In genomic region chr15:40114218-40114617, GRCh38 we compare ENCODE assay signal across 32 cellular contexts. TPM values are rescaled to one million over a fixed set of nuclear protein-coding genes. Genes with fewer than 3 reads are reported as not detected.
A peak's percentile ranks its signal among the peaks of the same experiment; 100 is the strongest.
DNase-seq lines count a peak whose midpoint lies in the region; ATAC-seq lines count a peak whose summit lies in the region.
"Had no signal": no experiment of that assay in that cellular context is flagged by ENCODE, and none has a peak within 500 bp of the region (broad histone marks: within the 10 kb centered on the region; RNA-seq: fewer than 3 reads in every experiment).

No MANE protein-coding gene starts in this region.

- POLR2A ChIA-PET in activated naive CD8-positive, alpha-beta T cell treated with anti-CD3 and anti-CD28 coated beads, Interleukin-2, amount 10 ng/mL, durations not matched to agents 7 days and 5 days (lab: Charles Lee), result interaction anchor here (2.1 kb wide), 1 partner anchor 15 kb away, joined by 13 read pairs; no protein-coding TSS in a partner anchor

- no peak for ATAC-seq in activated naive CD8-positive, alpha-beta T cell treated with anti-CD3 and anti-CD28 coated beads, Interleukin-2, amount 10 ng/mL, durations not matched to agents 7 days and 5 days (ENCODE audit: low read depth)
- ATAC-seq in GM21717 (IDR thresholded peaks at IDR 0.05; ENCODE audit: unreplicated experiment), result no peak
- ATAC-seq in HG03354 (IDR thresholded peaks at IDR 0.05; ENCODE audit: poor library complexity, severe bottlenecking, unreplicated experiment), result no peak
- ATAC-seq: activated T-cell treated with anti-CD3 and anti-CD28 coated beads, Interleukin-2, amount 50 U/mL, for 4 hours; body of pancreas; heart right ventricle; right lobe of liver; stimulated activated naive CD8-positive, alpha-beta T cell treated with anti-CD3 and anti-CD28 coated beads, Interleukin-15, amount 100 ng/mL, for 72 hours; WTC11 had no signal

- H3K27ac Mint-ChIP-seq in activated naive CD8-positive, alpha-beta T cell treated with anti-CD3 and anti-CD28 coated beads, Interleukin-2, amount 10 ng/mL, durations not matched to agents 7 days and 5 days, result peak overlapping the region; percentile 63
- no peak overlapping the region for H3K27ac Mint-ChIP-seq in activated naive CD8-positive, alpha-beta T cell treated with anti-CD3 and anti-CD28 coated beads for 36 hours
- H3K27ac Mint-ChIP-seq in activated T-helper 2 cell treated with anti-CD3 and anti-CD28 coated beads, Interferon-gamma antibody, Interleukin-2, Interleukin-4, amounts not matched to agents 10 μg/mL and 5 μg/mL and 100 μg/mL, durations not matched to agents 14 hours and 24 hours and 36 hours, result peak overlapping the region; percentile 11
- H3K27ac Mint-ChIP-seq: HFFc6, WTC11 had no signal

- intact Hi-C loops in activated T-helper 2 cell treated with anti-CD3 and anti-CD28 coated beads, Interferon-gamma antibody, Interleukin-2, Interleukin-4, amounts not matched to agents 10 μg/mL and 5 μg/mL and 100 μg/mL, durations not matched to agents 14 hours and 24 hours and 36 hours (cut with micrococcal nuclease), result no loop called here
- intact Hi-C loops in posterior vena cava (cut with DNase I), result no loop called here

- H3K4me1 Mint-ChIP-seq in activated naive CD8-positive, alpha-beta T cell treated with anti-CD3 and anti-CD28 coated beads, Interleukin-2, amount 10 ng/mL, durations not matched to agents 7 days and 5 days, result peaks cover 31% of the 10 kb centered on the region
- H3K4me1 Mint-ChIP-seq in activated naive CD8-positive, alpha-beta T cell treated with anti-CD3 and anti-CD28 coated beads for 36 hours, result peaks cover 16% of the 10 kb centered on the region
- peaks cover 29% of the 10 kb centered on the region for H3K4me1 Mint-ChIP-seq in activated T-helper 2 cell treated with anti-CD3 and anti-CD28 coated beads, Interferon-gamma antibody, Interleukin-2, Interleukin-4, amounts not matched to agents 10 μg/mL and 5 μg/mL and 100 μg/mL, durations not matched to agents 14 hours and 24 hours and 36 hours (ENCODE audit: low read depth)

- H3K36me3 Mint-ChIP-seq in activated naive CD8-positive, alpha-beta T cell treated with anti-CD3 and anti-CD28 coated beads, Interleukin-2, amount 10 ng/mL, durations not matched to agents 7 days and 5 days, result no peaks in the 10 kb centered on the region
- no peaks in the 10 kb centered on the region for H3K36me3 Mint-ChIP-seq in activated naive CD8-positive, alpha-beta T cell treated with anti-CD3 and anti-CD28 coated beads for 36 hours
- H3K36me3 Mint-ChIP-seq in activated T-helper 2 cell treated with anti-CD3 and anti-CD28 coated beads, Interferon-gamma antibody, Interleukin-2, Interleukin-4, amounts not matched to agents 10 μg/mL and 5 μg/mL and 100 μg/mL, durations not matched to agents 14 hours and 24 hours and 36 hours (ENCODE audit: low read depth), result no peaks in the 10 kb centered on the region
- H3K36me3 Mint-ChIP-seq: CD8-positive, alpha-beta memory T cell; WTC11 had no signal

- no peak overlapping the region for H3K4me3 Mint-ChIP-seq in activated naive CD8-positive, alpha-beta T cell treated with anti-CD3 and anti-CD28 coated beads, Interleukin-2, amount 10 ng/mL, durations not matched to agents 7 days and 5 days
- H3K4me3 Mint-ChIP-seq in activated naive CD8-positive, alpha-beta T cell treated with anti-CD3 and anti-CD28 coated beads for 36 hours, result no peak overlapping the region
- H3K4me3 Mint-ChIP-seq in activated T-helper 2 cell treated with anti-CD3 and anti-CD28 coated beads, Interferon-gamma antibody, Interleukin-2, Interleukin-4, amounts not matched to agents 10 μg/mL and 5 μg/mL and 100 μg/mL, durations not matched to agents 14 hours and 24 hours and 36 hours (ENCODE audit: low read depth), result no peak overlapping the region
- H3K4me3 Mint-ChIP-seq: activated CD4-positive, alpha-beta T cell treated with anti-CD3 and anti-CD28 coated beads, Interleukin-2, amount 10 ng/mL, durations not matched to agents 7 days and 5 days; activated T-cell treated with anti-CD3 and anti-CD28 coated beads, Interleukin-2, amount 50 U/mL, for 4 hours; HFFc6; stimulated activated naive CD8-positive, alpha-beta T cell treated with anti-CD3 and anti-CD28 coated beads, Interleukin-15, amount 100 ng/mL, for 72 hours; WTC11 had no signal

- no peaks in the 10 kb centered on the region for H3K9me3 Mint-ChIP-seq in activated naive CD8-positive, alpha-beta T cell treated with anti-CD3 and anti-CD28 coated beads, Interleukin-2, amount 10 ng/mL, durations not matched to agents 7 days and 5 days
- no peaks in the 10 kb centered on the region for H3K9me3 Mint-ChIP-seq in activated naive CD8-positive, alpha-beta T cell treated with anti-CD3 and anti-CD28 coated beads for 36 hours
- H3K9me3 Mint-ChIP-seq in activated T-helper 2 cell treated with anti-CD3 and anti-CD28 coated beads, Interferon-gamma antibody, Interleukin-2, Interleukin-4, amounts not matched to agents 10 μg/mL and 5 μg/mL and 100 μg/mL, durations not matched to agents 14 hours and 24 hours and 36 hours, result no peaks in the 10 kb centered on the region
- H3K9me3 Mint-ChIP-seq: activated CD4-positive, alpha-beta T cell treated with anti-CD3 and anti-CD28 coated beads, Interleukin-2, amount 10 ng/mL, durations not matched to agents 7 days and 5 days; activated T-cell treated with anti-CD3 and anti-CD28 coated beads, Interleukin-2, amount 50 U/mL, for 4 hours; CD8-positive, alpha-beta memory T cell; HFFc6; WTC11 had no signal

- H3K27me3 Mint-ChIP-seq in activated naive CD8-positive, alpha-beta T cell treated with anti-CD3 and anti-CD28 coated beads, Interleukin-2, amount 10 ng/mL, durations not matched to agents 7 days and 5 days, result peaks cover 23% of the 10 kb centered on the region
- H3K27me3 Mint-ChIP-seq in activated naive CD8-positive, alpha-beta T cell treated with anti-CD3 and anti-CD28 coated beads for 36 hours, result peaks cover 13% of the 10 kb centered on the region
- peaks cover 5% of the 10 kb centered on the region for H3K27me3 Mint-ChIP-seq in activated T-helper 2 cell treated with anti-CD3 and anti-CD28 coated beads, Interferon-gamma antibody, Interleukin-2, Interleukin-4, amounts not matched to agents 10 μg/mL and 5 μg/mL and 100 μg/mL, durations not matched to agents 14 hours and 24 hours and 36 hours (ENCODE audit: low read depth)

- peak; percentile 8 for DNase-seq in activated naive CD8-positive, alpha-beta T cell treated with anti-CD3 and anti-CD28 coated beads, Interleukin-2, amount 10 ng/mL, durations not matched to agents 7 days and 5 days
- DNase-seq in activated naive CD8-positive, alpha-beta T cell treated with anti-CD3 and anti-CD28 coated beads for 36 hours, result no peak
- DNase-seq in NAMALWA (ENCODE audit: low spot score), result peak; percentile 49
- no peak for DNase-seq in activated T-helper 2 cell treated with anti-CD3 and anti-CD28 coated beads, Interferon-gamma antibody, Interleukin-2, Interleukin-4, amounts not matched to agents 10 μg/mL and 5 μg/mL and 100 μg/mL, durations not matched to agents 14 hours and 24 hours and 36 hours (ENCODE audit: low spot score)
- DNase-seq in posterior vena cava (ENCODE audit: low spot score), result no peak
- no peak for DNase-seq in NCI-H1092 treated with DMSO at 0.1 percent for 48 hours (lab: John Stamatoyannopoulos, UW)
- DNase-seq: activated CD4-positive, alpha-beta T cell treated with anti-CD3 and anti-CD28 coated beads, Interleukin-2, amount 10 ng/mL, durations not matched to agents 7 days and 5 days; activated naive CD4-positive, alpha-beta T cell; activated T-cell treated with anti-CD3 and anti-CD28 coated beads, Interleukin-2, amount 50 U/mL, for 4 hours; AML-193; body of pancreas; CD8-positive, alpha-beta memory T cell; cerebellar nuclear complex; DMS153; foreskin melanocyte; heart right ventricle; HFFc6; left ventricle myocardium inferior; NCI-H1105; NCI-H187 treated with DMSO at 0.1 percent for 48 hours; NCI-H226; NCI-H748 treated with DMSO at 0.1 percent for 48 hours; RPMI8226; SJCRH30; spleen; stimulated activated CD4-positive, alpha-beta T cell treated with anti-CD3 and anti-CD28 coated beads, Interleukin-2, amount 100 ng/mL, for 24 hours; stimulated activated naive CD8-positive, alpha-beta T cell treated with anti-CD3 and anti-CD28 coated beads, Interleukin-15, amount 100 ng/mL, for 72 hours; T1000 had no signal

RNA-seq across cellular contexts. Expression of gene BMF, which starts 5.5 kb away (rescaled TPM):
- 10 to 100 TPM; 20.6 to 24.6 TPM for total RNA-seq in activated naive CD8-positive, alpha-beta T cell treated with anti-CD3 and anti-CD28 coated beads, Interleukin-2, amount 10 ng/mL, durations not matched to agents 7 days and 5 days
- 1 to 10 TPM; 5.1 to 5.4 TPM for total RNA-seq in activated naive CD8-positive, alpha-beta T cell treated with anti-CD3 and anti-CD28 coated beads for 36 hours
- total RNA-seq in activated T-helper 2 cell treated with anti-CD3 and anti-CD28 coated beads, Interferon-gamma antibody, Interleukin-2, Interleukin-4, amounts not matched to agents 10 μg/mL and 5 μg/mL and 100 μg/mL, durations not matched to agents 14 hours and 24 hours and 36 hours, result 16.1 and 17.9 TPM in 2 replicates
- total RNA-seq in posterior vena cava, result 1 to 10 TPM; 3.0 to 5.0 TPM

RNA-seq across cellular contexts. Expression of gene BUB1B, which starts 46.7 kb away (rescaled TPM):
- 10 to 100 TPM; 59.3 TPM for total RNA-seq in activated naive CD8-positive, alpha-beta T cell treated with anti-CD3 and anti-CD28 coated beads, Interleukin-2, amount 10 ng/mL, durations not matched to agents 7 days and 5 days
- total RNA-seq in activated naive CD8-positive, alpha-beta T cell treated with anti-CD3 and anti-CD28 coated beads for 36 hours, result 10 to 100 TPM; 62.3 to 70.6 TPM
- total RNA-seq in activated T-helper 2 cell treated with anti-CD3 and anti-CD28 coated beads, Interferon-gamma antibody, Interleukin-2, Interleukin-4, amounts not matched to agents 10 μg/mL and 5 μg/mL and 100 μg/mL, durations not matched to agents 14 hours and 24 hours and 36 hours, result 70.7 and 73.1 TPM in 2 replicates
- 1 to 10 TPM in 1 of 2 donors, under 1 TPM in 1; 0.86 to 1.2 TPM for total RNA-seq in posterior vena cava
- total RNA-seq: body of pancreas had no signal

Comparison
In these comparisons a context has a peak if more than half of its experiments do, and no peak if none do; other contexts are left out.
1. DNase-seq: peak in activated naive CD8-positive, alpha-beta T cell treated with anti-CD3 and anti-CD28 coated beads, Interleukin-2, amount 10 ng/mL, durations not matched to agents 7 days and 5 days (single experiment) and NAMALWA (single experiment); none in activated naive CD8-positive, alpha-beta T cell treated with anti-CD3 and anti-CD28 coated beads for 36 hours (single experiment), activated T-helper 2 cell treated with anti-CD3 and anti-CD28 coated beads, Interferon-gamma antibody, Interleukin-2, Interleukin-4, amounts not matched to agents 10 μg/mL and 5 μg/mL and 100 μg/mL, durations not matched to agents 14 hours and 24 hours and 36 hours (single experiment), posterior vena cava (single experiment) and NCI-H1092 treated with DMSO at 0.1 percent for 48 hours (single experiment).
2. RNA of gene BUB1B, which starts 46.7 kb away (total RNA-seq): 70.7 to 73.1 TPM in activated T-helper 2 cell treated with anti-CD3 and anti-CD28 coated beads, Interferon-gamma antibody, Interleukin-2, Interleukin-4, amounts not matched to agents 10 μg/mL and 5 μg/mL and 100 μg/mL, durations not matched to agents 14 hours and 24 hours and 36 hours, 62.3 to 70.6 TPM in activated naive CD8-positive, alpha-beta T cell treated with anti-CD3 and anti-CD28 coated beads for 36 hours and 59.3 TPM in activated naive CD8-positive, alpha-beta T cell treated with anti-CD3 and anti-CD28 coated beads, Interleukin-2, amount 10 ng/mL, durations not matched to agents 7 days and 5 days; 0.86 to 1.2 TPM in posterior vena cava; every median in the first group is over 10 times any median in the second.